In the genomic region with DNA sequence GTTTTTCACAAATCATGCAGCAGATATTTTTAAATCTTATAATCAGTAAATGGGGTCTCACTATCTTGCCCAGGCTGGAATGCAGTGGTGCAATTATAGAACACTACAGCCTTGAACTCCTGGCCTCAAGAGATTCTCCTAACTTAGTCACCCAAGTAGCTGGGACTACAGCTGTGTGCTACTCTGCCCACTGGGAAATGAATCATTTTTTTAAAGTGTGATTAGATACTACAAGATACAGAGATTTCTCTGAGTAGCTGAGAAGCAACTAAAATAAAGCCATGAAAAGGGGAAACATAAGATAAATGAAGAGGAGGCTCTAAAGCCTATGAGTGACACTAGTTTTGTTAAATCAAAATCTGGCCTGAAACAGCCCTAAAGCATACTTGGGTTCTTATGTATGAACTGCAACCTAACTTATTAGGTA, we compare ENCODE assay signal across 20 cellular contexts.
A peak's percentile ranks its signal among the peaks of the same experiment; 100 is the strongest.
DNase-seq lines count a peak whose midpoint lies in the region; ATAC-seq and TF ChIP-seq lines count a peak whose summit lies in the region.
"Had no signal": no experiment of that assay in that cellular context is flagged by ENCODE, and none has a peak within 500 bp of the region (broad histone marks: within the 10 kb centered on the region; RNA-seq: fewer than 3 reads in every experiment).

No MANE protein-coding gene starts in this region.

- TF ChIP-seq POLR2A in adrenal gland (IDR thresholded peaks at IDR 0.05) = no peak

- H3K79me2 ChIP-seq in ACC112 (ENCODE audit: control insufficient read depth, insufficient read depth, low read length, unreplicated experiment) = peaks cover 38% of the 10 kb centered on the region

- peaks cover 15% of the 10 kb centered on the region for H3K4me1 ChIP-seq in ACC112 (ENCODE audit: control insufficient read depth, insufficient read depth, low read length, unreplicated experiment)
- no peaks in the 10 kb centered on the region for H3K4me1 ChIP-seq in HEK293 (ENCODE audit: control insufficient read depth, insufficient read depth, low read length)
- peaks cover 0 to 8% of the 10 kb centered on the region in 2 donors for H3K4me1 ChIP-seq in adrenal gland (replicated peaks in 1 of 2)
- H3K4me1 ChIP-seq: ascending aorta had no signal

- peaks cover 9% of the 10 kb centered on the region for H3K4me1 Mint-ChIP-seq in activated CD4-positive, alpha-beta memory T cell treated with anti-CD3 and anti-CD28 coated beads for 36 hours (ENCODE audit: low read depth)
- H3K4me1 Mint-ChIP-seq: activated CD4-positive, alpha-beta memory T cell treated with anti-CD3 and anti-CD28 coated beads, Interleukin-2, amount 10 ng/mL, durations not matched to agents 7 days and 5 days had no signal

- H3K27ac ChIP-seq in ACC112 (ENCODE audit: low read depth, low read length) (peak overlapping the region; percentile 26), HEK293 (ENCODE audit: extremely low read depth, low read depth, low read length) (no peak overlapping the region), adrenal gland (no peak overlapping the region)
- H3K27ac ChIP-seq: ascending aorta, SK-N-MC had no signal

- no peak overlapping the region for H3K4me3 ChIP-seq in ACC112 (ENCODE audit: low read depth, low read length)
- H3K4me3 ChIP-seq in HEK293 (ENCODE audit: low read depth, low read length) = no peak overlapping the region
- no peak overlapping the region for H3K4me3 ChIP-seq in adrenal gland
- H3K4me3 ChIP-seq in fibroblast of the aortic adventitia (ENCODE audit: low read depth, low read length) = no peak overlapping the region
- H3K4me3 ChIP-seq: ascending aorta, SK-N-MC had no signal

- POLR2A ChIA-PET in HEK293 (lab: Yijun Ruan, JAX) = interaction anchor here (0.9 kb wide), 1 partner anchor 10 kb away, joined by 3 read pairs; no protein-coding TSS in a partner anchor
- POLR2A ChIA-PET in activated CD4-positive, alpha-beta memory T cell treated with anti-CD3 and anti-CD28 coated beads for 36 hours (lab: Charles Lee) = no interaction called here

- no peak for ATAC-seq in HG03025 (IDR thresholded peaks at IDR 0.05; ENCODE audit: low FRiP score, unreplicated experiment)
- ATAC-seq in HG02610 (IDR thresholded peaks at IDR 0.05; ENCODE audit: unreplicated experiment) = no peak
- no peak for ATAC-seq in HG03159 (IDR thresholded peaks at IDR 0.05; ENCODE audit: unreplicated experiment)

- H3K9me3 Mint-ChIP-seq in activated CD4-positive, alpha-beta memory T cell treated with anti-CD3 and anti-CD28 coated beads for 36 hours = no peaks in the 10 kb centered on the region
- H3K9me3 Mint-ChIP-seq: activated CD4-positive, alpha-beta memory T cell treated with anti-CD3 and anti-CD28 coated beads, Interleukin-2, amount 10 ng/mL, durations not matched to agents 7 days and 5 days; activated T-helper 1 cell treated with anti-CD3 and anti-CD28 coated beads, Interleukin-12 subunit alpha, Interleukin-12 subunit beta, Interleukin-2, Interleukin-4 antibody, amounts not matched to agents 30 ng/mL and 10 ng/mL and 1 ng/mL, durations not matched to agents 14 hours and 24 hours and 36 hours; dendritic cell treated with granulocyte-macrophage colony-stimulating factor and Interleukin-4, amounts not matched to agents 40 ng/mL and 50 ng/mL, for 4 days had no signal

- DNase-seq in adrenal gland = peak in 4 of 7 donors; percentile 28 to 69 (median 38)
- peak; percentile 58 for DNase-seq in fibroblast of the aortic adventitia (ENCODE audit: low read depth)
- no peak for DNase-seq in activated CD4-positive, alpha-beta memory T cell treated with anti-CD3 and anti-CD28 coated beads for 36 hours
- DNase-seq: activated CD4-positive, alpha-beta memory T cell treated with anti-CD3 and anti-CD28 coated beads, Interleukin-2, amount 10 ng/mL, durations not matched to agents 7 days and 5 days; Caco-2; foreskin melanocyte; GF-D8; Karpas-422; mesendoderm; NCI-H146; NCI-H345 had no signal

- H3K4me3 Mint-ChIP-seq in activated CD4-positive, alpha-beta memory T cell treated with anti-CD3 and anti-CD28 coated beads for 36 hours = no peak overlapping the region
- H3K4me3 Mint-ChIP-seq: activated CD4-positive, alpha-beta memory T cell treated with anti-CD3 and anti-CD28 coated beads, Interleukin-2, amount 10 ng/mL, durations not matched to agents 7 days and 5 days; activated T-helper 1 cell treated with anti-CD3 and anti-CD28 coated beads, Interleukin-12 subunit alpha, Interleukin-12 subunit beta, Interleukin-2, Interleukin-4 antibody, amounts not matched to agents 30 ng/mL and 10 ng/mL and 1 ng/mL, durations not matched to agents 14 hours and 24 hours and 36 hours; dendritic cell treated with granulocyte-macrophage colony-stimulating factor and Interleukin-4, amounts not matched to agents 40 ng/mL and 50 ng/mL, for 4 days had no signal

- CTCF ChIA-PET in HEK293 (lab: Yijun Ruan, JAX) = no interaction called here
- CTCF ChIA-PET in activated CD4-positive, alpha-beta memory T cell treated with anti-CD3 and anti-CD28 coated beads for 36 hours (lab: Charles Lee) = no interaction called here

- peaks cover 1% of the 10 kb centered on the region for H3K36me3 Mint-ChIP-seq in activated CD4-positive, alpha-beta memory T cell treated with anti-CD3 and anti-CD28 coated beads for 36 hours

- H3K36me3 ChIP-seq in ACC112 (ENCODE audit: insufficient read depth, low read length) (no peaks in the 10 kb centered on the region; the same call in 1 of the 2 replicates), HEK293 (ENCODE audit: control insufficient read depth in 2 of 2, insufficient read depth in 1 of 2, low read length in 2 of 2) (no peaks in the 10 kb centered on the region), adrenal gland (replicated peaks in 1 of 2) (no peaks in the 10 kb centered on the region)
- H3K36me3 ChIP-seq: ascending aorta had no signal

- intact Hi-C loops in adrenal gland (cut with DNase I) = no loop called here
- intact Hi-C loops in activated CD4-positive, alpha-beta memory T cell treated with anti-CD3 and anti-CD28 coated beads for 36 hours (cut with micrococcal nuclease) = no loop called here

- no peak for TF ChIP-seq CTCF in HEK293 (tag by site-specific recombination; IDR thresholded peaks at IDR 0.05)
- no peak for TF ChIP-seq CTCF in adrenal gland (IDR thresholded peaks at IDR 0.05)
- no peak for TF ChIP-seq CTCF in fibroblast of the aortic adventitia (IDR thresholded peaks at IDR 0.05; ENCODE audit: insufficient read depth, low read length)

- H3K27ac Mint-ChIP-seq in activated CD4-positive, alpha-beta memory T cell treated with anti-CD3 and anti-CD28 coated beads for 36 hours = no peak overlapping the region
- H3K27ac Mint-ChIP-seq: activated CD4-positive, alpha-beta memory T cell treated with anti-CD3 and anti-CD28 coated beads, Interleukin-2, amount 10 ng/mL, durations not matched to agents 7 days and 5 days; activated T-helper 1 cell treated with anti-CD3 and anti-CD28 coated beads, Interleukin-12 subunit alpha, Interleukin-12 subunit beta, Interleukin-2, Interleukin-4 antibody, amounts not matched to agents 30 ng/mL and 10 ng/mL and 1 ng/mL, durations not matched to agents 14 hours and 24 hours and 36 hours; dendritic cell treated with granulocyte-macrophage colony-stimulating factor and Interleukin-4, amounts not matched to agents 40 ng/mL and 50 ng/mL, for 4 days had no signal

- H2AFZ ChIP-seq in ACC112 (ENCODE audit: low read length, unreplicated experiment) = no peak overlapping the region

- H3K27me3 ChIP-seq in ACC112 (ENCODE audit: insufficient read depth, low read length) (no peaks in the 10 kb centered on the region), adrenal gland (no peaks in the 10 kb centered on the region)
- H3K27me3 ChIP-seq: ascending aorta had no signal

- no peaks in the 10 kb centered on the region for H3K9me3 ChIP-seq in HEK293 (ENCODE audit: control insufficient read depth, insufficient read depth, low read depth, low read length)
- no peaks in the 10 kb centered on the region for H3K9me3 ChIP-seq in adrenal gland (replicated peaks in 1 of 3)
- H3K9me3 ChIP-seq: ascending aorta, Caco-2 had no signal

- H3K27me3 Mint-ChIP-seq in activated CD4-positive, alpha-beta memory T cell treated with anti-CD3 and anti-CD28 coated beads for 36 hours = no peaks in the 10 kb centered on the region
- H3K27me3 Mint-ChIP-seq: activated CD4-positive, alpha-beta memory T cell treated with anti-CD3 and anti-CD28 coated beads, Interleukin-2, amount 10 ng/mL, durations not matched to agents 7 days and 5 days; dendritic cell treated with granulocyte-macrophage colony-stimulating factor and Interleukin-4, amounts not matched to agents 40 ng/mL and 50 ng/mL, for 4 days had no signal

TF ChIP-seq in HEK293, 187 proteins besides CTCF, POLR2A, EP300 and RAD21:
- TF ChIP-seq ZNF148 (tag by site-specific recombination; IDR thresholded peaks at IDR 0.05; ENCODE audit: borderline replicate concordance) = no peak
- TF ChIP-seq ZNF121 (tag by site-specific recombination; IDR thresholded peaks at IDR 0.05) = peak; percentile 52; the same call in 1 of the 2 replicates
